ENCODE assay signal across 8 cellular contexts in the genomic region with DNA sequence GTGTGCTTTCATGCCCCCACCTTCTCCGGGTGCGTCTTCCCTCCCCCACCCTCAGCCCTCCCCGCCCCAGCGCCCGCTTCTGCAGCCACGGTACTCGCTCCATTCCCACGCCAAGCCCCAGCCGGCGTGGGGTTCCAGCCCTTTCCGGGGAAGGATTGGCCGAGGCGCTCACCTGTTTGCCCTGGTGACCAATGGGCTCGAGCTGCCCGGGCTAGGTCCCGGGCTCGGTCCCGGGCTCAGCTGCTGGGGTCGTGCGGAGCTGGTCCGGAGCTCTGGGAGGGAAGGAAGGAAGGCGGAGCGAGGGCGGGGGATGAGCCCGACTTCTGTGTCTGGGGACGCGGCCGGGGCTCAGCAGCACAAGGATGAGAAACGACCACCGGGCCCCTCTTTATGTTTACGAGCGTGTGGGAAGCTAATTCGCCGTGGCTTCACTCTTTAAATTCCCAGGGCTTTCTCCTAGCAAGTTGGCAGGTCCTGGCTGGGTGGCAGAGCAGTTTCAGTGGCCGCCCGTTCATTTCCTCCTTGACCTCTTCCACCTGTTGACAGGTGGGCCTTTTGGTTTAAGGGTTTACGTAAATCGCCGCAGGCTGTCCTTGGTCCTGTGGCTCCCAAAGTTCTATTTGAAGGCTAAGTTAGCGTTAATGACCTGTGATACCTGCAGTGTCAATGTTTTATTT. TPM values are rescaled to one million over a fixed set of nuclear protein-coding genes. Genes with fewer than 3 reads are reported as not detected.
DNase-seq lines count a peak whose midpoint lies in the region; ATAC-seq and TF ChIP-seq lines count a peak whose summit lies in the region.

IGSF10 (minus strand) TSS at position 288 of the 677 bp plus-strand sequence. CDS start 2,352 bp downstream, outside the sequence.

- H3K9me3 ChIP-seq in DND-41 (ENCODE audit: insufficient read depth, low read length, severe bottlenecking) (no peaks in the 10 kb centered on the region), heart left ventricle (no peaks in the 10 kb centered on the region), prostate gland (no peaks in the 10 kb centered on the region)

- DNase-seq in DND-41 (peak; percentile 22), RWPE1 (ENCODE audit: low spot score) (peak; percentile 18), heart left ventricle (peak in 3 of 5 donors; percentile 14 to 60 (median 24)), prostate gland (ENCODE audit: low spot score) (no peak), NCI-H2107 (lab: John Stamatoyannopoulos, UW) (no peak), SKM-1 (lab: John Stamatoyannopoulos, UW; ENCODE audit: unreplicated experiment) (no peak), G401 (ENCODE audit: low spot score) (no peak)
- DNase-seq in activated CD4-positive, alpha-beta T cell treated with anti-CD3 and anti-CD28 coated beads for 4 hours, result no peak

- TF ChIP-seq POLR2A in heart left ventricle (IDR thresholded peaks at IDR 0.05) (no peak), prostate gland (IDR thresholded peaks at IDR 0.05) (no peak)

- no peaks in the 10 kb centered on the region for H3K27me3 ChIP-seq in DND-41 (ENCODE audit: insufficient read depth, low read length, poor library complexity)
- peaks cover 0 to 19% (median 8%) of the 10 kb centered on the region in 9 donors for H3K27me3 ChIP-seq in heart left ventricle
- no peaks in the 10 kb centered on the region for H3K27me3 ChIP-seq in prostate gland (replicated peaks; ENCODE audit: insufficient read depth)

- in situ Hi-C loops in G401 (cut with HindIII; ENCODE audit: low sequenced_read_pairs), result no loop called here

- CTCF ChIA-PET in RWPE1 (lab: Yijun Ruan, JAX), result interaction anchor here (0.8 kb wide), 1 partner anchor 293 kb away, joined by 4 read pairs; no protein-coding TSS in a partner anchor

- peak within 1 kb of the TSS; percentile 29; the same call in 1 of the 2 replicates for H3K27ac ChIP-seq in DND-41 (ENCODE audit: low read length)
- no peak within 1 kb of the TSS for H3K27ac ChIP-seq in RWPE1
- peak within 1 kb of the TSS in 3 of 12 donors; percentile 2 to 31 (median 20) for H3K27ac ChIP-seq in heart left ventricle
- H3K27ac ChIP-seq in prostate gland, result no peak within 1 kb of the TSS

- H3K36me3 ChIP-seq in DND-41 (ENCODE audit: insufficient read depth, low read length), result no peaks in the 10 kb centered on the region
- no peaks in the 10 kb centered on the region for H3K36me3 ChIP-seq in heart left ventricle
- no peaks in the 10 kb centered on the region for H3K36me3 ChIP-seq in prostate gland

- H3K79me2 ChIP-seq in DND-41 (ENCODE audit: insufficient read depth, low read length), result no peaks in the 10 kb centered on the region

- H4K20me1 ChIP-seq in DND-41 (ENCODE audit: insufficient read depth, low read length), result no peaks in the 10 kb centered on the region

- H2AFZ ChIP-seq in DND-41 (ENCODE audit: low read depth, low read length), result peak within 1 kb of the TSS; percentile 79

- H3K9ac ChIP-seq in DND-41 (ENCODE audit: low read depth, low read length), result peak within 1 kb of the TSS; percentile 53

- intact Hi-C loops in heart left ventricle (cut with DNase I) (loop anchor here in 1 of 10 donors (10.0 kb wide), 1 partner anchor 374 kb away; no protein-coding TSS in a partner anchor), prostate gland (cut with DNase I) (no loop called here)

- TF ChIP-seq CTCF in DND-41 (IDR thresholded peaks at IDR 0.05; ENCODE audit: borderline replicate concordance, extremely low read depth, low read length, poor library complexity, severe bottlenecking), result no peak
- TF ChIP-seq CTCF in RWPE1 (conservative IDR thresholded peaks at IDR 0.05; ENCODE audit: low read depth), result no peak
- no peak for TF ChIP-seq CTCF in heart left ventricle (IDR thresholded peaks at IDR 0.05)
- no peak for TF ChIP-seq CTCF in prostate gland (IDR thresholded peaks at IDR 0.05)

- peak; percentile 77 for ATAC-seq in DND-41 (ENCODE audit: insufficient read depth, low read depth)
- peak; percentile 45 to 71 (median 61) for ATAC-seq in heart left ventricle

- 9 to 28% (median 12%) methylated on average over 37 to 40 of the region's 40 CpGs for WGBS in heart left ventricle, 4 donors
- WGBS in prostate gland, result 12% methylated on average over 40 of the region's 40 CpGs

- peak within 1 kb of the TSS; percentile 76 for H3K4me2 ChIP-seq in DND-41 (ENCODE audit: insufficient read depth, low read length)

- POLR2A ChIA-PET in RWPE1 (lab: Yijun Ruan, JAX; ENCODE audit: low non-redundant PET), result no interaction called here

- H3K4me1 ChIP-seq in DND-41 (ENCODE audit: insufficient read depth, low read length) (peaks cover 19% of the 10 kb centered on the region), heart left ventricle (peaks cover 0 to 7% (median 0%) of the 10 kb centered on the region in 12 donors), prostate gland (replicated peaks) (no peaks in the 10 kb centered on the region)

- H3K4me3 ChIP-seq in DND-41 (ENCODE audit: low read depth in 1 of 2, low read length in 2 of 2) (peak within 1 kb of the TSS; percentile 27 to 63; a peak in 3 of 4 replicates), heart left ventricle (peak within 1 kb of the TSS; percentile 24 to 68 (median 50)), prostate gland (peak within 1 kb of the TSS; percentile 8 to 18)

RNA-seq across cellular contexts. Expression of gene IGSF10, which starts in this region (rescaled TPM):
- 1 to 10 TPM in 7 of 9 donors, under 1 TPM in 2; 0.53 to 8.8 (median 1.6) TPM for total RNA-seq in heart left ventricle
- under 1 TPM; 0.36 to 0.88 TPM for polyA plus RNA-seq in heart left ventricle
- 1 to 10 TPM in 1 of 2 donors, not detected in 1; 5.4 TPM for total RNA-seq in prostate gland
- total RNA-seq in G401 (2014; rRNA removed; shearing (Covaris generic)), result 0.07 TPM in 1 of 2 replicates, not detected in the other

Comparison
In these comparisons a context has a peak if more than half of its experiments do, and no peak if none do; other contexts are left out.
1. DNase-seq: peak in DND-41 (single experiment), RWPE1 (single experiment) and heart left ventricle (3 of 5); none in prostate gland (single experiment), NCI-H2107 (single experiment), SKM-1 (single experiment), G401 (single experiment) and activated CD4-positive, alpha-beta T cell treated with anti-CD3 and anti-CD28 coated beads for 4 hours (0 of 2).
2. Peak in every context shown above with its lines, with median percentiles within 50 percentile points of each other: H3K4me3 ChIP-seq.